In genomic region chr13:44373601-44374347, GRCh38 we compare ENCODE assay signal across 8 cellular contexts. TPM values are rescaled to one million over a fixed set of nuclear protein-coding genes. Genes with fewer than 3 reads are reported as not detected.
DNase-seq lines count a peak whose midpoint lies in the region; ATAC-seq and TF ChIP-seq lines count a peak whose summit lies in the region.

Gene SERP2, plus strand, starts transcription at chr13:44373824. Its CDS starts 202 bp downstream, at chr13:44374026.

- H3K9me3 ChIP-seq in ES-I3 (ENCODE audit: control insufficient read depth, insufficient read depth, low read length) (no peaks in the 10 kb centered on the region), OCI-LY7 (ENCODE audit: low read length) (no peaks in the 10 kb centered on the region)

- no peaks in the 10 kb centered on the region for H3K36me3 Mint-ChIP-seq in T-cell
- peaks cover 6% of the 10 kb centered on the region for H3K36me3 Mint-ChIP-seq in natural killer cell treated with Interleukin-12 subunit alpha and Interleukin-12 subunit beta and Interleukin-15 and Interleukin-18, amount 100 ng/mL, for 72 hours

- POLR2A ChIA-PET in T-cell (lab: Charles Lee) (no interaction called here), OCI-LY7 (lab: Charles Lee) (no interaction called here)

- H3K27ac Mint-ChIP-seq in T-cell: no peak within 1 kb of the TSS
- H3K27ac Mint-ChIP-seq in natural killer cell treated with Interleukin-12 subunit alpha and Interleukin-12 subunit beta and Interleukin-15 and Interleukin-18, amount 100 ng/mL, for 72 hours: peak within 1 kb of the TSS in 1 of 2 donors; percentile 71

- peak within 1 kb of the TSS; percentile 11 to 48 (median 31) for H3K4me3 Mint-ChIP-seq in T-cell
- H3K4me3 Mint-ChIP-seq in natural killer cell treated with Interleukin-12 subunit alpha and Interleukin-12 subunit beta and Interleukin-15 and Interleukin-18, amount 100 ng/mL, for 72 hours: peak within 1 kb of the TSS; percentile 76

- peaks cover 7% of the 10 kb centered on the region for H3K4me1 ChIP-seq in ES-I3 (ENCODE audit: insufficient read depth, low read length)
- no peaks in the 10 kb centered on the region for H3K4me1 ChIP-seq in OCI-LY7 (ENCODE audit: insufficient read depth, low read length, poor library complexity, severe bottlenecking)

- ATAC-seq in T-cell (replicated peaks in 1 of 4) (peak in 3 of 4 experiments; percentile 29 to 36 (median 32)), HG03432 (IDR thresholded peaks at IDR 0.05; ENCODE audit: unreplicated experiment) (no peak)
- ATAC-seq in natural killer cell treated with Interleukin-12 subunit alpha and Interleukin-12 subunit beta and Interleukin-15 and Interleukin-18, amount 100 ng/mL, for 72 hours: peak; percentile 79 to 86

- no TSS peak for BruUV-seq in OCI-LY7 (replicated peaks; lab: Mats Ljungman, UMichigan)

- CTCF ChIA-PET in T-cell (lab: Charles Lee) (interaction anchor here in 1 of 2 donors (0.5 kb wide), 1 partner anchor 350 kb away, joined by 3 read pairs; no protein-coding TSS in a partner anchor), OCI-LY7 (lab: Charles Lee; ENCODE audit: unreplicated experiment) (no interaction called here)

- H3K79me2 ChIP-seq in OCI-LY7 (ENCODE audit: insufficient read depth, low read depth, low read length): no peaks in the 10 kb centered on the region

- no peaks in the 10 kb centered on the region for H3K9me3 Mint-ChIP-seq in T-cell
- no peaks in the 10 kb centered on the region for H3K9me3 Mint-ChIP-seq in natural killer cell treated with Interleukin-12 subunit alpha and Interleukin-12 subunit beta and Interleukin-15 and Interleukin-18, amount 100 ng/mL, for 72 hours

- DNase-seq in T-cell: peak in 2 of 34 experiments; percentile 1 to 4
- peak; percentile 32 for DNase-seq in fibroblast of mammary gland (ENCODE audit: low read depth)
- peak; percentile 67 for DNase-seq in natural killer cell treated with Interleukin-12 subunit alpha and Interleukin-12 subunit beta and Interleukin-15 and Interleukin-18, amount 100 ng/mL, for 72 hours (ENCODE audit: low spot score)
- DNase-seq in NCI-H1694 treated with DMSO at 0.1 percent for 48 hours (lab: John Stamatoyannopoulos, UW): no peak
- no peak for DNase-seq in OCI-LY7 (ENCODE audit: low spot score)
- no peak for DNase-seq in NCI-H1436 treated with DMSO at 0.1 percent for 48 hours (lab: John Stamatoyannopoulos, UW)

- H4K20me1 ChIP-seq in OCI-LY7 (ENCODE audit: insufficient read depth, low read length): no peaks in the 10 kb centered on the region

- H3K9ac ChIP-seq in ES-I3 (ENCODE audit: low read depth, low read length): peak within 1 kb of the TSS; percentile 83

- H3K9me2 ChIP-seq in OCI-LY7 (ENCODE audit: insufficient read depth, low read length): no peaks in the 10 kb centered on the region

- H3K4me3 ChIP-seq in fibroblast of mammary gland (ENCODE audit: control insufficient read depth, low read depth, low read length): peak within 1 kb of the TSS; percentile 55
- H3K4me3 ChIP-seq in OCI-LY7 (ENCODE audit: low read depth, low read length, poor library complexity, severe bottlenecking): no peak within 1 kb of the TSS

- peaks cover 20 to 36% of the 10 kb centered on the region in 2 donors for H3K27me3 Mint-ChIP-seq in T-cell
- H3K27me3 Mint-ChIP-seq in natural killer cell treated with Interleukin-12 subunit alpha and Interleukin-12 subunit beta and Interleukin-15 and Interleukin-18, amount 100 ng/mL, for 72 hours: peaks cover 3 to 18% of the 10 kb centered on the region in 2 donors

- peaks cover 0 to 6% (median 3%) of the 10 kb centered on the region in 3 donors for H3K4me1 Mint-ChIP-seq in T-cell
- peaks cover 5 to 16% of the 10 kb centered on the region in 2 donors for H3K4me1 Mint-ChIP-seq in natural killer cell treated with Interleukin-12 subunit alpha and Interleukin-12 subunit beta and Interleukin-15 and Interleukin-18, amount 100 ng/mL, for 72 hours (ENCODE audit: low read depth in 2 of 2)

- H2AFZ ChIP-seq in OCI-LY7 (ENCODE audit: low read length): no peak within 1 kb of the TSS

- no peaks in the 10 kb centered on the region for H3K36me3 ChIP-seq in ES-I3 (ENCODE audit: insufficient read depth, low read length)
- H3K36me3 ChIP-seq in OCI-LY7 (ENCODE audit: insufficient read depth, low read length): no peaks in the 10 kb centered on the region

- TF ChIP-seq CTCF in fibroblast of mammary gland (conservative IDR thresholded peaks at IDR 0.05; ENCODE audit: control insufficient read depth, insufficient read depth, low read depth, low read length) (no peak), OCI-LY7 (conservative IDR thresholded peaks at IDR 0.05; ENCODE audit: low read length) (no peak)

- H3K27ac ChIP-seq in OCI-LY7 (ENCODE audit: low read depth, low read length, poor library complexity, severe bottlenecking): no peak within 1 kb of the TSS

- intact Hi-C loops in OCI-LY7 (cut with micrococcal nuclease; ENCODE audit: unreplicated experiment): no loop called here

- H3K4me2 ChIP-seq in OCI-LY7 (ENCODE audit: low read length): no peak within 1 kb of the TSS

RNA-seq across cellular contexts. Expression of gene SERP2, which starts in this region (rescaled TPM):
- total RNA-seq in T-cell (under 1 TPM in 3 of 5 donors, not detected in 2; 0.44 to 0.65 (median 0.47) TPM), OCI-LY7 (2022) (not detected in 2 replicates)
- 1 to 10 TPM; 3.8 to 9.1 TPM for total RNA-seq in natural killer cell treated with Interleukin-12 subunit alpha and Interleukin-12 subunit beta and Interleukin-15 and Interleukin-18, amount 100 ng/mL, for 72 hours
- not detected in 2 replicates for total RNA-seq in OCI-LY7 (2014; rRNA removed; shearing (Covaris generic))

Comparison
In these comparisons a context has a peak if more than half of its experiments do, and no peak if none do; other contexts are left out.
1. Peak in ATAC-seq in T-cell; RNA of the gene not detected or under 1 TPM.
2. DNase-seq: peak in fibroblast of mammary gland (single experiment) and natural killer cell treated with Interleukin-12 subunit alpha and Interleukin-12 subunit beta and Interleukin-15 and Interleukin-18, amount 100 ng/mL, for 72 hours (single experiment); none in NCI-H1694 treated with DMSO at 0.1 percent for 48 hours (single experiment), OCI-LY7 (single experiment) and NCI-H1436 treated with DMSO at 0.1 percent for 48 hours (single experiment).